ENCODE assay signal across 14 cellular contexts in the genomic region with DNA sequence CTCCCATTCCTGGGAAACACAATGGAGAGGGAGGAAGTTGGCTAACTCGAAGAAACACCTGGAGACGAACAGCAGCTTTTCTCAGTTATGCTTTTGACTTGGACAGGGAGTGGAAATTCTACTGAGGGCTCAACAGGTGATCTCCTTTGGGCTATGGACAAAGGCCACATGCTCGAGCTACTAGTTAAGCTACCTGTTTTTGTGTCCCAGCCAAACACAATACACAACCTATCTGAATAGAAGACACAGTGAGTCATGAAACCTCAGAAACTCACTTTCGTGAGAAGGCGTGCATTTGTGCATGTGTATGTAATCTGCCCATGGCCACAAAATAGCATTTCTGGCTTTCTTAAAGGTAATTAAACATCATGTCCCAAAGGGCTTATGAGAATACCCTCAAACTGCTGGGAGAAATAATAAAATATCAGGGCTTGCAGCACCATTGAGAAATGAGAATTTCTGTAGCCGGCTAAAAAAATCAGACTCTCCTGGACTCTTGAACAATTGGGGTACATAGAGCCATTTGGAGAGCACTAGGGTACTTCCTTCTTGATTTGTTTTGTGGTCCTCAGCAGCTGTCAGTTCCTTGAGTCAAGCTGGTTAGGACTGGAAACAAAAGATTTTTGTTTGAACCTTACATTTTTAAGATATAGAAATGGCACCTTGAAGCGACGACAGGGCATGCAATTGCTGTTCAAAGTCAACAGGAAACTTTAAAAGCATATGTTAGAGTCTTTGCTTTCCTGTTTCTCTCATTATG.
A peak's percentile ranks its signal among the peaks of the same experiment; 100 is the strongest.
DNase-seq lines count a peak whose midpoint lies in the region; ATAC-seq and TF ChIP-seq lines count a peak whose summit lies in the region.
"Had no signal": no experiment of that assay in that cellular context is flagged by ENCODE, and none has a peak within 500 bp of the region (broad histone marks: within the 10 kb centered on the region; RNA-seq: fewer than 3 reads in every experiment).

No MANE protein-coding gene starts in this region.

- no peaks in the 10 kb centered on the region for H3K4me1 ChIP-seq in Peyer's patch

- DNase-seq in AG09309 (ENCODE audit: low read depth) (peak; percentile 68), SK-N-MC (ENCODE audit: low read depth, low spot score) (no peak), epithelial cell of prostate (ENCODE audit: low read depth, low spot score) (peak; percentile 94), Peyer's patch (no peak), NCI-H82 treated with DMSO at 0.1 percent for 48 hours (lab: John Stamatoyannopoulos, UW; ENCODE audit: unreplicated experiment) (no peak), sciatic nerve (ENCODE audit: low spot score) (no peak)
- DNase-seq: ACHN; CD4-positive, CD25-positive, alpha-beta regulatory T cell; left colon; NCI-H1092 treated with DMSO at 0.1 percent for 48 hours; NCI-H774 had no signal

- ATAC-seq in GM19463 (IDR thresholded peaks at IDR 0.05; ENCODE audit: unreplicated experiment) (peak; percentile 38), GM21360 (IDR thresholded peaks at IDR 0.05; ENCODE audit: unreplicated experiment) (no peak), sciatic nerve (no peak)
- ATAC-seq: left colon had no signal

- H3K4me3 ChIP-seq in AG09309 (ENCODE audit: control insufficient read depth, low read depth, low read length) (no peak overlapping the region), SK-N-MC (no peak overlapping the region), Peyer's patch (no peak overlapping the region)
- H3K4me3 ChIP-seq: hepatocyte had no signal

- H3K27ac ChIP-seq in SK-N-MC = 0 out of 2 replicates have a peak overlapping the region, but pooled peaks have one; percentile 21
- H3K27ac ChIP-seq in epithelial cell of prostate = peak overlapping the region; percentile 67
- H3K27ac ChIP-seq in Peyer's patch = no peak overlapping the region
- H3K27ac ChIP-seq: hepatocyte had no signal

- H3K36me3 ChIP-seq in SK-N-MC (ENCODE audit: insufficient read depth, low read length) = no peaks in the 10 kb centered on the region
- no peaks in the 10 kb centered on the region for H3K36me3 ChIP-seq in Peyer's patch

- no peak for TF ChIP-seq POLR2A in Peyer's patch (IDR thresholded peaks at IDR 0.05)

- H3K9me3 ChIP-seq in SK-N-MC (ENCODE audit: low read depth, low read length) (no peaks in the 10 kb centered on the region), Peyer's patch (no peaks in the 10 kb centered on the region)

- no peaks in the 10 kb centered on the region for H3K27me3 ChIP-seq in Peyer's patch
- H3K27me3 ChIP-seq: hepatocyte had no signal

- intact Hi-C loops in sciatic nerve (cut with DNase I) = no loop called here

- no peak overlapping the region for H3K9ac ChIP-seq in SK-N-MC (ENCODE audit: insufficient read length)

- TF ChIP-seq CTCF in AG09309 (IDR thresholded peaks at IDR 0.05; ENCODE audit: control insufficient read depth, insufficient read depth, low read depth, low read length, missing control alignments) = no peak
- TF ChIP-seq CTCF in Peyer's patch (IDR thresholded peaks at IDR 0.05) = no peak

Comparison
In these comparisons a context has a peak if more than half of its experiments do, and no peak if none do; other contexts are left out.
1. DNase-seq: peak in AG09309 (single experiment) and epithelial cell of prostate (single experiment); none in SK-N-MC (single experiment), Peyer's patch (0 of 3), NCI-H82 treated with DMSO at 0.1 percent for 48 hours (single experiment) and sciatic nerve (single experiment).
2. H3K27ac ChIP-seq: peak in SK-N-MC (single experiment) and epithelial cell of prostate (single experiment); none in Peyer's patch (0 of 4).